Comparison of ENCODE assay signal across 11 cellular contexts in the genomic region with DNA sequence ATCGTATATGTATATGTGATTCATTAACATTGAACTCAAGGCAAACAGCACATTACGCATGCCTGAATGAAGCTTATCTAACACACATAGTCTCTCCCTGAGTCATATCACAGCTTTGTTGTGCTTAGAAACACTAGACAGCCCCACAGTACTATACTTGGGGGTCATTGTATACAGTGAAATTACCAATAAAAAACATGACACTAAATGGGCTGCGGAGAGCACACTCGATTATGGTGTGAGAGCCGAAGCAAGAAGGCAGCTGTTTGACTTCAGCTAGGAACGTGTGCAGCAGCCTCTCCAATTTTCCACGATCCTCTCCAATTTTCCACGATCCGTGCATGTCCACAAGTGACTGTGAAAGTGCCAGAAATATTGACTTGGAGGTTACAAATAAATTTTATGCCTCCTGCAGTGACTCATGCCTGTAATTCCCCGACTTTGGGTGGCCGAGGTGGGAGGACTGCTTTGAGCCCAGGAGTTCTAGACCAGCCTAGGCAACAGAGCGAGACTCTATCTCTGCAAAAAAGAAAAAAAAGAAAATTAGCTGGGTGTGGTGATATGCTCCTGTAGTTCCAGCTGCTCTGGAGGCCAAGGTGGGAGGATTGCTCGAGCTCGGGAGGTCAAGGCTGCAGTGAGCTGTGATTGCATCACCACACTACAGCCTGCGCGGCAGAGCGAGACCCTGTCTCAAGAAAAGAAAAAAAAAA.
A peak's percentile ranks its signal among the peaks of the same experiment; 100 is the strongest.
DNase-seq lines count a peak whose midpoint lies in the region; ATAC-seq and TF ChIP-seq lines count a peak whose summit lies in the region.
"Had no signal": no experiment of that assay in that cellular context is flagged by ENCODE, and none has a peak within 500 bp of the region (broad histone marks: within the 10 kb centered on the region; RNA-seq: fewer than 3 reads in every experiment).

No MANE protein-coding gene starts in this region.

- no peaks in the 10 kb centered on the region for H3K9me3 Mint-ChIP-seq in endodermal cell
- H3K9me3 Mint-ChIP-seq: central memory CD8-positive, alpha-beta T cell had no signal

- no peaks in the 10 kb centered on the region for H3K27me3 Mint-ChIP-seq in endodermal cell (ENCODE audit: insufficient read depth)

- H3K4me1 ChIP-seq in endodermal cell (ENCODE audit: control insufficient read depth, insufficient read depth, low read length): peaks cover 22% of the 10 kb centered on the region
- H3K4me1 ChIP-seq in mucosa of rectum (ENCODE audit: control insufficient read depth in 2 of 2, insufficient read depth in 2 of 2, low read length in 2 of 2): peaks cover 28 to 33% of the 10 kb centered on the region in 2 donors

- H3K4me3 Mint-ChIP-seq in endodermal cell: no peak overlapping the region
- H3K4me3 Mint-ChIP-seq: central memory CD8-positive, alpha-beta T cell had no signal

- H3K27ac Mint-ChIP-seq in endodermal cell: peak overlapping the region; percentile 72

- no peaks in the 10 kb centered on the region for H3K9me3 ChIP-seq in MG63
- H3K9me3 ChIP-seq in endodermal cell (ENCODE audit: control insufficient read depth, low read length): no peaks in the 10 kb centered on the region
- no peaks in the 10 kb centered on the region for H3K9me3 ChIP-seq in mucosa of rectum (ENCODE audit: control insufficient read depth in 2 of 2, low read length in 2 of 2)

- peak overlapping the region; percentile 7; the same call in 1 of the 2 replicates for H3K4me3 ChIP-seq in MG63
- H3K4me3 ChIP-seq in endodermal cell (ENCODE audit: low read length): no peak overlapping the region
- H3K4me3 ChIP-seq in mucosa of rectum (ENCODE audit: low read length in 2 of 2): peak overlapping the region in 1 of 2 donors; percentile 33

- no peak for ATAC-seq in GM19452 (IDR thresholded peaks at IDR 0.05; ENCODE audit: unreplicated experiment)
- ATAC-seq: activated CD4-positive, CD25-positive, alpha-beta regulatory T cell treated with anti-CD3 and anti-CD28 coated beads, Interleukin-2, amount 50 U/mL, for 24 hours had no signal

- H3K36me3 ChIP-seq in MG63 (peaks cover 13% of the 10 kb centered on the region), endodermal cell (ENCODE audit: control insufficient read depth, insufficient read depth, low read length) (peaks cover under 1% of the 10 kb centered on the region), mucosa of rectum (ENCODE audit: control insufficient read depth in 2 of 2, insufficient read depth in 2 of 2, low read length in 2 of 2) (no peaks in the 10 kb centered on the region)

- H3K27ac ChIP-seq in endodermal cell (ENCODE audit: low read depth, low read length): no peak overlapping the region
- H3K27ac ChIP-seq in mucosa of rectum (ENCODE audit: low read depth in 2 of 2, low read length in 2 of 2): peak overlapping the region; percentile 22 to 70

- H3K9ac ChIP-seq in endodermal cell (ENCODE audit: extremely low read depth, low read length, poor library complexity, severe bottlenecking) (no peak overlapping the region), mucosa of rectum (ENCODE audit: low read depth in 1 of 2, low read length in 2 of 2) (no peak overlapping the region)

- peaks cover 61% of the 10 kb centered on the region for H3K4me1 Mint-ChIP-seq in endodermal cell
- H3K4me1 Mint-ChIP-seq: central memory CD8-positive, alpha-beta T cell had no signal

- H3K27me3 ChIP-seq in MG63 (no peaks in the 10 kb centered on the region), endodermal cell (ENCODE audit: control insufficient read depth, insufficient read depth, low read length, poor library complexity, severe bottlenecking) (no peaks in the 10 kb centered on the region), mucosa of rectum (ENCODE audit: control insufficient read depth in 2 of 2, insufficient read depth in 2 of 2, low read length in 2 of 2) (no peaks in the 10 kb centered on the region)

- 93 to 95% methylated on average over 14 to 17 of the region's 17 CpGs for WGBS in endodermal cell (ENCODE audit: insufficient coverage in 1 of 2, insufficient read length in 1 of 2), 2 experiments

- peaks cover 5% of the 10 kb centered on the region for H3K36me3 Mint-ChIP-seq in endodermal cell (ENCODE audit: low read depth)

- no peak for TF ChIP-seq CTCF in endodermal cell (conservative IDR thresholded peaks at IDR 0.05)

- peak; percentile 55 for DNase-seq in AG08395 (ENCODE audit: low spot score)
- peak; percentile 44 for DNase-seq in MG63
- DNase-seq in endodermal cell: no peak
- DNase-seq in T-helper 9 cell: no peak
- DNase-seq in DMS 273 treated with DMSO at 0.1 percent for 48 hours (lab: John Stamatoyannopoulos, UW): no peak
- DNase-seq in DMS153 treated with DMSO at 0.1 percent for 48 hours (lab: John Stamatoyannopoulos, UW; ENCODE audit: unreplicated experiment): no peak
- DNase-seq: COR-L47 had no signal

Comparison
In these comparisons a context has a peak if more than half of its experiments do, and no peak if none do; other contexts are left out.
1. DNase-seq: peak in AG08395 (single experiment) and MG63 (single experiment); none in endodermal cell (single experiment), T-helper 9 cell (single experiment), DMS 273 treated with DMSO at 0.1 percent for 48 hours (single experiment) and DMS153 treated with DMSO at 0.1 percent for 48 hours (single experiment).